In the genomic region with DNA sequence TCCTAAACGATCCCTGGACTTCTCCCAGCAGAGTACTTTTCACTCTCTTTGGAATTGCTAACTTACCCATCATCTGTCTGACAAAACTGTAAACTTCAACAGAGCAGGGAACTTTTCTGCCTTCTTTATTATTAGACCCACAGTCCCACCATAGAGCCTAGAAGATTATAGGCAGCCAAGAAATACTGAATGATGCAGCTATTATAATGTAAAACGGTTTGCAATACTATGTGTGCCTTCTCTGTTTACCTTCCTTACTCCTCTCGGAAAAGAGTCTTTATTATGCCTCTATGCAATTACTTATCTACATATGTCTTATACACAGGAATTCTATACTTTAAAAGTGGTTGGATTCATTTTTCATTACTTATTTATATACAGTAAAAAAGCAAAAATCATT, we compare ENCODE assay signal across 21 cellular contexts. TPM values are rescaled to one million over a fixed set of nuclear protein-coding genes. Genes with fewer than 3 reads are reported as not detected.
A peak's percentile ranks its signal among the peaks of the same experiment; 100 is the strongest.
DNase-seq lines count a peak whose midpoint lies in the region; ATAC-seq and TF ChIP-seq lines count a peak whose summit lies in the region.
"Had no signal": no experiment of that assay in that cellular context is flagged by ENCODE, and none has a peak within 500 bp of the region (broad histone marks: within the 10 kb centered on the region; RNA-seq: fewer than 3 reads in every experiment).

No MANE protein-coding gene starts in this region.

- ATAC-seq in natural killer cell = no peak

- no peak overlapping the region for H4K91ac ChIP-seq in H9 (ENCODE audit: insufficient read length, low read depth, low read length)

- H3K9me3 Mint-ChIP-seq in H9 = no peaks in the 10 kb centered on the region
- H3K9me3 Mint-ChIP-seq in brain = no peaks in the 10 kb centered on the region
- no peaks in the 10 kb centered on the region for H3K9me3 Mint-ChIP-seq in natural killer cell
- H3K9me3 Mint-ChIP-seq: CD14-positive monocyte; CD4-positive, alpha-beta T cell; CD8-positive, alpha-beta memory T cell had no signal

- no peaks in the 10 kb centered on the region for H3K23me2 ChIP-seq in H9 (ENCODE audit: insufficient read length, low read depth, low read length, poor library complexity, severe bottlenecking)

- TF ChIP-seq EP300 in esophagus muscularis mucosa (IDR thresholded peaks at IDR 0.05) = no peak

- H3K4me2 ChIP-seq in H9 (ENCODE audit: insufficient read depth, insufficient read length, low read length) = no peak overlapping the region
- H3K4me2 ChIP-seq: A549; BLaER1 treated with 17β-estradiol and CSF1 and Interleukin-3, amounts not matched to agents 10 nM and 100 nM had no signal

- no peaks in the 10 kb centered on the region for H3K27me3 Mint-ChIP-seq in H9 (ENCODE audit: low read depth)
- H3K27me3 Mint-ChIP-seq in brain = no peaks in the 10 kb centered on the region
- no peaks in the 10 kb centered on the region for H3K27me3 Mint-ChIP-seq in natural killer cell (ENCODE audit: low read depth in 2 of 2)
- H3K27me3 Mint-ChIP-seq: CD4-positive, alpha-beta T cell; CD8-positive, alpha-beta memory T cell had no signal

- H3K18ac ChIP-seq in H9 (ENCODE audit: insufficient read length, low read depth, low read length) = no peak overlapping the region

- H3K4me3 Mint-ChIP-seq in H9 (peak overlapping the region in 1 of 2 experiments; percentile 34; a peak in 1 of 5 replicates), brain (no peak overlapping the region), natural killer cell (no peak overlapping the region)
- H3K4me3 Mint-ChIP-seq: CD14-positive monocyte; CD4-positive, alpha-beta T cell; CD8-positive, alpha-beta memory T cell had no signal

- no peak overlapping the region for H3K9ac ChIP-seq in H9 (ENCODE audit: extremely low read depth, insufficient read length, low read length)
- no peak overlapping the region for H3K9ac ChIP-seq in HUES64 (ENCODE audit: low read depth, low read length)
- peak overlapping the region; percentile 54 for H3K9ac ChIP-seq in iPS-20b (ENCODE audit: low read depth, low read length)
- H3K9ac ChIP-seq: BLaER1 treated with 17β-estradiol and CSF1 and Interleukin-3, amounts not matched to agents 10 nM and 100 nM; GM23248 had no signal

- no peak overlapping the region for H3K4ac ChIP-seq in H9 (ENCODE audit: low read depth, low read length)

- H3K4me1 ChIP-seq in H9 (ENCODE audit: insufficient read depth, low read length) (peaks cover 4% of the 10 kb centered on the region; the same call in 1 of the 2 replicates), HUES64 (ENCODE audit: insufficient read depth, low read length) (peaks cover 38% of the 10 kb centered on the region), iPS-20b (ENCODE audit: insufficient read depth, low read length) (peaks cover 33% of the 10 kb centered on the region), esophagus muscularis mucosa (peaks cover 0 to 10% (median 8%) of the 10 kb centered on the region in 4 donors)
- H3K4me1 ChIP-seq: A549 had no signal

- H3K36me3 ChIP-seq in HUES64 (ENCODE audit: insufficient read depth, low read length) = peaks cover 5% of the 10 kb centered on the region; the same call in 1 of the 2 replicates
- H3K36me3 ChIP-seq in iPS-20b (ENCODE audit: insufficient read depth, low read depth, low read length) = peaks cover 4% of the 10 kb centered on the region; the same call in 1 of the 2 replicates
- peaks cover 0 to 7% (median 2%) of the 10 kb centered on the region in 4 donors for H3K36me3 ChIP-seq in esophagus muscularis mucosa

- no peak overlapping the region for H3T11ph ChIP-seq in H9 (ENCODE audit: low read length)

- peak overlapping the region; percentile 25 for H3K27ac ChIP-seq in H9 (ENCODE audit: insufficient read length, low read depth, low read length)
- H3K27ac ChIP-seq in HUES64 (ENCODE audit: low read depth, low read length) = peak overlapping the region; percentile 83
- peak overlapping the region; percentile 37 for H3K27ac ChIP-seq in iPS-20b (ENCODE audit: low read length)
- H3K27ac ChIP-seq in esophagus muscularis mucosa (replicated peaks in 1 of 4) = no peak overlapping the region
- H3K27ac ChIP-seq: A549; BLaER1 treated with 17β-estradiol and CSF1 and Interleukin-3, amounts not matched to agents 10 nM and 100 nM; GM23248 had no signal

- H3K27me3 ChIP-seq in H9 (ENCODE audit: insufficient read depth, low read length) = no peaks in the 10 kb centered on the region
- no peaks in the 10 kb centered on the region for H3K27me3 ChIP-seq in HUES64 (ENCODE audit: insufficient read depth, low read length)
- H3K27me3 ChIP-seq in iPS-20b (ENCODE audit: insufficient read depth, low read length) = no peaks in the 10 kb centered on the region
- no peaks in the 10 kb centered on the region for H3K27me3 ChIP-seq in esophagus muscularis mucosa
- H3K27me3 ChIP-seq: BE2C; BLaER1 treated with 17β-estradiol and CSF1 and Interleukin-3, amounts not matched to agents 10 nM and 100 nM had no signal

- no peak overlapping the region for H2AK5ac ChIP-seq in H9 (ENCODE audit: insufficient read length, low read length)

- no peaks in the 10 kb centered on the region for H3K9me3 ChIP-seq in H9 (ENCODE audit: control insufficient read depth, low read depth, low read length)
- no peaks in the 10 kb centered on the region for H3K9me3 ChIP-seq in HUES64 (ENCODE audit: insufficient read depth, low read depth, low read length)
- no peaks in the 10 kb centered on the region for H3K9me3 ChIP-seq in iPS-20b (ENCODE audit: insufficient read depth, low read depth, low read length)
- H3K9me3 ChIP-seq in esophagus muscularis mucosa = no peaks in the 10 kb centered on the region
- H3K9me3 ChIP-seq: A549; BE2C; BLaER1 treated with 17β-estradiol and CSF1 and Interleukin-3, amounts not matched to agents 10 nM and 100 nM had no signal

- H2BK5ac ChIP-seq in H9 (ENCODE audit: insufficient read length, low read length) = no peak overlapping the region

- peak overlapping the region; percentile 89 to 91 (median 90); a peak in 6 of 7 replicates for H3K27ac Mint-ChIP-seq in H9
- H3K27ac Mint-ChIP-seq in brain = peak overlapping the region in 3 of 5 experiments; percentile 2 to 43 (median 15)
- H3K27ac Mint-ChIP-seq in natural killer cell = no peak overlapping the region
- H3K27ac Mint-ChIP-seq: CD4-positive, alpha-beta T cell had no signal

- no peak overlapping the region for H2BK15ac ChIP-seq in H9 (ENCODE audit: low read depth, low read length)

- TF ChIP-seq POLR2A in esophagus muscularis mucosa (IDR thresholded peaks at IDR 0.05; ENCODE audit: low read depth) = no peak

- no peak overlapping the region for H2BK120ac ChIP-seq in H9 (ENCODE audit: low read depth, low read length, poor library complexity, severe bottlenecking)

- no peak overlapping the region for H4K5ac ChIP-seq in H9 (ENCODE audit: insufficient read length, low read depth, low read length)

- no peak overlapping the region for H2AFZ ChIP-seq in H9 (ENCODE audit: low read length)
- H2AFZ ChIP-seq: GM23248 had no signal

- no peak overlapping the region for H2BK20ac ChIP-seq in H9 (ENCODE audit: low read depth, low read length, poor library complexity, severe bottlenecking)

- TF ChIP-seq CTCF in H9 (conservative IDR thresholded peaks at IDR 0.05) (no peak), brain (conservative IDR thresholded peaks at IDR 0.05) (no peak), natural killer cell (IDR thresholded peaks at IDR 0.05) (no peak), esophagus muscularis mucosa (IDR thresholded peaks at IDR 0.05) (no peak)

- H3K4me1 Mint-ChIP-seq in H9 (peaks cover 34 to 45% of the 10 kb centered on the region in 2 experiments), brain (peaks cover 38% of the 10 kb centered on the region), natural killer cell (no peaks in the 10 kb centered on the region)
- H3K4me1 Mint-ChIP-seq: CD8-positive, alpha-beta memory T cell had no signal

- DNase-seq in H9 (no peak), natural killer cell (no peak), esophagus muscularis mucosa (ENCODE audit: extremely low spot score) (no peak), NOMO-1 treated with DMSO at 0.1 percent for 48 hours (lab: John Stamatoyannopoulos, UW; ENCODE audit: unreplicated experiment) (no peak)
- DNase-seq: 8988T; ACHN; AML-193; BE2C; CD4-positive, alpha-beta T cell; CD8-positive, alpha-beta memory T cell; DMS 273 treated with DMSO at 0.1 percent for 48 hours; DMS79; GF-D8; GM23248; HCEC 1CT had no signal

- H3K14ac ChIP-seq in H9 (ENCODE audit: insufficient read depth, low read length) = no peak overlapping the region

- H4K8ac ChIP-seq in H9 (replicated peaks; ENCODE audit: insufficient read length, low read depth, low read length) = no peak overlapping the region

- H4K20me1 ChIP-seq in H9 (ENCODE audit: control insufficient read depth, insufficient read depth, insufficient read length) = no peaks in the 10 kb centered on the region

- no peaks in the 10 kb centered on the region for H3K79me1 ChIP-seq in H9 (ENCODE audit: insufficient read depth, low read depth, low read length, poor library complexity, severe bottlenecking)

- H2BK12ac ChIP-seq in H9 (ENCODE audit: insufficient read length, low read depth, low read length) = no peak overlapping the region

- H3K4me3 ChIP-seq in HUES64 (ENCODE audit: low read length) (no peak overlapping the region), iPS-20b (ENCODE audit: low read length) (peak overlapping the region; percentile 42; the same call in 1 of the 2 replicates), esophagus muscularis mucosa (no peak overlapping the region)
- H3K4me3 ChIP-seq: A549; BLaER1 treated with 17β-estradiol and CSF1 and Interleukin-3, amounts not matched to agents 10 nM and 100 nM; GM23248 had no signal

- H3K36me3 Mint-ChIP-seq in H9 (ENCODE audit: insufficient read depth in 1 of 3, low read depth in 3 of 3) = peaks cover 0 to 7% (median 0%) of the 10 kb centered on the region in 3 experiments; a peak in 3 of 7 replicates
- peaks cover 12% of the 10 kb centered on the region for H3K36me3 Mint-ChIP-seq in brain
- H3K36me3 Mint-ChIP-seq in natural killer cell = peaks cover 17% of the 10 kb centered on the region

- intact Hi-C loops in natural killer cell (cut with micrococcal nuclease) (no loop called here), esophagus muscularis mucosa (cut with DNase I) (no loop called here)

- no peaks in the 10 kb centered on the region for H3K79me2 ChIP-seq in H9 (ENCODE audit: insufficient read depth, low read length)

- no peak overlapping the region for H3K56ac ChIP-seq in H9 (ENCODE audit: insufficient read length, low read depth, low read length)

- H3K23ac ChIP-seq in H9 (ENCODE audit: insufficient read length, low read depth, low read length) = no peak overlapping the region

- no CpG with 5 or more reads among the region's 3 CpGs for WGBS in H9 (ENCODE audit: extremely low coverage, insufficient read length, low lambda C conversion rate)
- 49% methylated on average over 2 of the region's 3 CpGs for WGBS in HUES64
- 58% methylated on average over 3 of the region's 3 CpGs for whole genome bisulfite sequencing in esophagus muscularis mucosa

RNA-seq across cellular contexts. Expression of a gene that starts 36.0 kb away (rescaled TPM):
- total RNA-seq in H9 (2021) (28.2 and 32.5 TPM in 2 replicates), natural killer cell (10 to 100 TPM; 16.3 to 36.7 (median 35.9) TPM), esophagus muscularis mucosa (10 to 100 TPM in 3 of 4 donors, 1 to 10 TPM in 1; 8.7 to 19.9 (median 12.4) TPM)
- 20.4 TPM for polyA plus RNA-seq in HUES64 (2013, experiment 1 of 2)
- 19.9 TPM for polyA plus RNA-seq in HUES64 (2013, experiment 2 of 2)
- 5.8 TPM for polyA plus RNA-seq in brain (ENCODE audit: insufficient read depth, low read depth, low replicate concordance)

Comparison
In these comparisons a context has a peak if more than half of its experiments do, and no peak if none do; other contexts are left out.
1. H3K27ac ChIP-seq: peak in H9 (single experiment), HUES64 (single experiment) and iPS-20b (single experiment); none in esophagus muscularis mucosa (0 of 4).
2. H3K27ac Mint-ChIP-seq: peak in H9 (3 of 3) and brain (3 of 5); none in natural killer cell (0 of 2).